ENCODE assay signal across 11 cellular contexts in genomic region chr2:239674101-239674980, GRCh38.
"Had no signal": no experiment of that assay in that cellular context is flagged by ENCODE, and none has a peak within 500 bp of the region (broad histone marks: within the 10 kb centered on the region; RNA-seq: fewer than 3 reads in every experiment).

No MANE protein-coding gene starts in this region.

- H3K27ac Mint-ChIP-seq: memory B cell, nephron progenitor cell had no signal

- H3K27ac ChIP-seq: pancreas, SJSA1, skin epidermis, tibial artery had no signal

- H3K4me1 Mint-ChIP-seq: memory B cell had no signal

- DNase-seq: activated CD4-positive, alpha-beta T cell treated with anti-CD3 and anti-CD28 coated beads, Interleukin-2, amount 50 U/mL, for 4 hours; activated naive CD4-positive, alpha-beta T cell treated with Interleukin-2 at 50 U/mL for 16 hours; cortex of kidney; nephron progenitor cell; SW 1271 had no signal

- H3K9me3 ChIP-seq: pancreas, SJSA1, tibial artery had no signal

- H3K36me3 Mint-ChIP-seq: memory B cell had no signal

- H3K4me3 Mint-ChIP-seq: memory B cell, nephron progenitor cell had no signal

- H3K4me3 ChIP-seq: pancreas, SJSA1, skin epidermis, tibial artery had no signal

- H3K4me1 ChIP-seq: pancreas, SJSA1, tibial artery had no signal

- H3K9me3 Mint-ChIP-seq: memory B cell had no signal

- ATAC-seq: activated CD4-positive, CD25-positive, alpha-beta regulatory T cell treated with anti-CD3 and anti-CD28 coated beads, Interleukin-2, amount 50 U/mL, for 24 hours; pancreas had no signal

- H3K36me3 ChIP-seq: pancreas, SJSA1, tibial artery had no signal

- H3K27me3 ChIP-seq: pancreas had no signal
